ENCODE assay signal across 2 cellular contexts in the genomic region with DNA sequence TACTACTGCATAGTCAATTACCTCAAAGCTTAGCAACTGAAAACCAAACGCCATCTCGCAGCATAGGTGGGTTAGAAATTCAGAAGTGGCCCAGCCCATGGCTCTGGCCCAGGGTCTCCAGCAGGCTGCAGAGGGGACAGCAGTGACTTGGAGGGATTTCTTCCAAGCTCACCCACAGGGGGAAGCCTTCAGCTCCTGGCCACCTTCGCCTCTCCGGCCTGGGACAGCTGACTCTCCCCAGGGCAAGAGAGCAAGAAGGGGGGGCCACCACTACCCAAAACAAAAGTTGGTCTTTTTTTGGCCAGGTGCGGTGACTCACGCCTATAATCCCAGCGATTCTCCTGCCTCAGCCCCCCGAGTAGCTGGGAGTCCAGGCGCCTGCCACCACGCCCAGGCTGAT.
A peak's percentile ranks its signal among the peaks of the same experiment; 100 is the strongest.
TF ChIP-seq lines count a peak whose summit lies in the region.

No MANE protein-coding gene starts in this region.

TF ChIP-seq in HepG2, 621 proteins besides CTCF, POLR2A, EP300 and RAD21:
- TF ChIP-seq, protein P1, sequence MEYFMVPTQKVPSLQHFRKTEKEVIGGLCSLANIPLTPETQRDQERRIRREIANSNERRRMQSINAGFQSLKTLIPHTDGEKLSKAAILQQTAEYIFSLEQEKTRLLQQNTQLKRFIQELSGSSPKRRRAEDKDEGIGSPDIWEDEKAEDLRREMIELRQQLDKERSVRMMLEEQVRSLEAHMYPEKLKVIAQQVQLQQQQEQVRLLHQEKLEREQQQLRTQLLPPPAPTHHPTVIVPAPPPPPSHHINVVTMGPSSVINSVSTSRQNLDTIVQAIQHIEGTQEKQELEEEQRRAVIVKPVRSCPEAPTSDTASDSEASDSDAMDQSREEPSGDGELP (IDR thresholded peaks at IDR 0.05; ENCODE audit: borderline replicate concordance, low read depth), result peak; percentile 66; the same call in 1 of the 2 replicates
- TF ChIP-seq, protein P2, sequence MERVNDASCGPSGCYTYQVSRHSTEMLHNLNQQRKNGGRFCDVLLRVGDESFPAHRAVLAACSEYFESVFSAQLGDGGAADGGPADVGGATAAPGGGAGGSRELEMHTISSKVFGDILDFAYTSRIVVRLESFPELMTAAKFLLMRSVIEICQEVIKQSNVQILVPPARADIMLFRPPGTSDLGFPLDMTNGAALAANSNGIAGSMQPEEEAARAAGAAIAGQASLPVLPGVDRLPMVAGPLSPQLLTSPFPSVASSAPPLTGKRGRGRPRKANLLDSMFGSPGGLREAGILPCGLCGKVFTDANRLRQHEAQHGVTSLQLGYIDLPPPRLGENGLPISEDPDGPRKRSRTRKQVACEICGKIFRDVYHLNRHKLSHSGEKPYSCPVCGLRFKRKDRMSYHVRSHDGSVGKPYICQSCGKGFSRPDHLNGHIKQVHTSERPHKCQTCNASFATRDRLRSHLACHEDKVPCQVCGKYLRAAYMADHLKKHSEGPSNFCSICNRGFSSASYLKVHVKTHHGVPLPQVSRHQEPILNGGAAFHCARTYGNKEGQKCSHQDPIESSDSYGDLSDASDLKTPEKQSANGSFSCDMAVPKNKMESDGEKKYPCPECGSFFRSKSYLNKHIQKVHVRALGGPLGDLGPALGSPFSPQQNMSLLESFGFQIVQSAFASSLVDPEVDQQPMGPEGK (CRISPR knock-in tag; IDR thresholded peaks at IDR 0.05), result peak; percentile 69
- TF ChIP-seq ATF5 (CRISPR knock-in tag; IDR thresholded peaks at IDR 0.05; ENCODE audit: low read depth) (no peak), LCORL (IDR thresholded peaks at IDR 0.05) (no peak), LCORL (CRISPR knock-in tag; IDR thresholded peaks at IDR 0.05) (peak; percentile 49; the same call in 1 of the 2 replicates), STAG1 (CRISPR knock-in tag; IDR thresholded peaks at IDR 0.05) (peak; percentile 28)

TF ChIP-seq in WTC11, 78 proteins besides CTCF, POLR2A, EP300 and RAD21:
- TF ChIP-seq ZNF671 (CRISPR knock-in tag; IDR thresholded peaks at IDR 0.05), result no peak
- TF ChIP-seq NR3C1 (CRISPR knock-in tag; conservative IDR thresholded peaks at IDR 0.05; ENCODE audit: low read depth), result no peak
- TF ChIP-seq, protein P3, sequence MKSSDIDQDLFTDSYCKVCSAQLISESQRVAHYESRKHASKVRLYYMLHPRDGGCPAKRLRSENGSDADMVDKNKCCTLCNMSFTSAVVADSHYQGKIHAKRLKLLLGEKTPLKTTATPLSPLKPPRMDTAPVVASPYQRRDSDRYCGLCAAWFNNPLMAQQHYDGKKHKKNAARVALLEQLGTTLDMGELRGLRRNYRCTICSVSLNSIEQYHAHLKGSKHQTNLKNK (CRISPR knock-in tag; IDR thresholded peaks at IDR 0.05), result no peak
